12 cellular contexts compared by ENCODE assay signal in genomic region chr7:40921589-40922315, GRCh38.
"Had no signal": no experiment of that assay in that cellular context is flagged by ENCODE, and none has a peak within 500 bp of the region (broad histone marks: within the 10 kb centered on the region; RNA-seq: fewer than 3 reads in every experiment).

No MANE protein-coding gene starts in this region.

- H3K36me3 ChIP-seq: tibial artery, vagina had no signal

- H3K79me2 ChIP-seq: parathyroid adenoma had no signal

- H3K9me3 ChIP-seq: tibial artery, vagina had no signal

- H3K27me3 ChIP-seq: tibial artery, vagina had no signal

- H3K4me3 Mint-ChIP-seq: nephron progenitor cell, WTC11 had no signal

- H2AFZ ChIP-seq: parathyroid adenoma had no signal

- ATAC-seq: WTC11 had no signal

- H3K4me1 ChIP-seq: parathyroid adenoma, vagina had no signal

- H3K4me1 Mint-ChIP-seq: nephron progenitor cell, WTC11 had no signal

- DNase-seq: activated CD4-positive, alpha-beta T cell treated with anti-CD3 and anti-CD28 coated beads for 48 hours; activated naive CD4-positive, alpha-beta T cell treated with Interleukin-2 at 50 U/mL for 16 hours; caudate nucleus; cortex of kidney; effector CD8-positive, alpha-beta T cell; nephron progenitor cell; retina; tibial artery had no signal

- H3K27ac Mint-ChIP-seq: nephron progenitor cell, WTC11 had no signal

- H3K4me3 ChIP-seq: skin epidermis, tibial artery, vagina had no signal

- H3K36me3 Mint-ChIP-seq: WTC11 had no signal

- H3K27ac ChIP-seq: parathyroid adenoma, tibial artery, vagina had no signal
